ENCODE assay signal across 8 cellular contexts in genomic region chrX:13724878-13725277, GRCh38. TPM values are rescaled to one million over a fixed set of nuclear protein-coding genes. Genes with fewer than 3 reads are reported as not detected.
DNase-seq lines count a peak whose midpoint lies in the region; ATAC-seq and TF ChIP-seq lines count a peak whose summit lies in the region.
"Not testable (repeated sequence)": the region's sequence is repeated elsewhere in the genome, so short reads cannot be mapped to it uniquely, and the experiment has no call there.

No MANE protein-coding gene starts in this region.

- not testable (repeated sequence) for TF ChIP-seq CTCF in activated CD8-positive, alpha-beta T cell treated with anti-CD3 and anti-CD28 coated beads for 36 hours (IDR thresholded peaks at IDR 0.05)

- DNase-seq in CD4-positive, CD25-positive, alpha-beta regulatory T cell: peak; percentile 22 to 81 (median 68)
- DNase-seq in NCI-H187 treated with DMSO at 0.1 percent for 48 hours (lab: John Stamatoyannopoulos, UW) (peak; percentile 2), T-helper 22 cell (ENCODE audit: low read depth) (peak; percentile 36), mucosa of gallbladder (ENCODE audit: low spot score) (peak; percentile 55)
- DNase-seq in activated CD8-positive, alpha-beta T cell treated with anti-CD3 and anti-CD28 coated beads for 36 hours: peak; percentile 64
- DNase-seq in activated T-helper 1 cell treated with anti-CD3 and anti-CD28 coated beads, Interleukin-2, amount 50 U/mL, for 16 hours (ENCODE audit: low read depth in 1 of 2, low spot score in 1 of 2): peak; percentile 9 to 22
- DNase-seq in central memory CD8-positive, alpha-beta T cell (ENCODE audit: low spot score in 2 of 2): peak; percentile 16 to 59
- peak; percentile 18 to 20 for DNase-seq in stimulated activated CD4-positive, alpha-beta T cell treated with anti-CD3 and anti-CD28 coated beads, Interleukin-4, amount 100 ng/mL, for 48 hours (ENCODE audit: low read depth in 2 of 2)

- H3K4me1 Mint-ChIP-seq in CD4-positive, CD25-positive, alpha-beta regulatory T cell: peaks cover 16 to 72% (median 38%) of the 10 kb centered on the region in 4 donors
- peaks cover 55% of the 10 kb centered on the region for H3K4me1 Mint-ChIP-seq in activated CD8-positive, alpha-beta T cell treated with anti-CD3 and anti-CD28 coated beads for 36 hours (ENCODE audit: low read depth)
- peaks cover 62% of the 10 kb centered on the region for H3K4me1 Mint-ChIP-seq in central memory CD8-positive, alpha-beta T cell

- CTCF ChIA-PET in activated CD8-positive, alpha-beta T cell treated with anti-CD3 and anti-CD28 coated beads for 36 hours (lab: Charles Lee): not testable (repeated sequence)

- H3K4me1 ChIP-seq in CD4-positive, CD25-positive, alpha-beta regulatory T cell (ENCODE audit: control insufficient read depth, insufficient read depth, low read length, poor library complexity, severe bottlenecking): peaks cover 14% of the 10 kb centered on the region

- intact Hi-C loops in activated CD8-positive, alpha-beta T cell treated with anti-CD3 and anti-CD28 coated beads for 36 hours (cut with micrococcal nuclease): not testable (repeated sequence)

- H3K27ac ChIP-seq in CD4-positive, CD25-positive, alpha-beta regulatory T cell (ENCODE audit: insufficient read depth, low read length, poor library complexity, severe bottlenecking): peak overlapping the region; percentile 14

- peak overlapping the region; percentile 62 to 88 (median 72) for H3K4me3 Mint-ChIP-seq in CD4-positive, CD25-positive, alpha-beta regulatory T cell
- not testable (repeated sequence) for H3K4me3 Mint-ChIP-seq in activated CD8-positive, alpha-beta T cell treated with anti-CD3 and anti-CD28 coated beads for 36 hours
- H3K4me3 Mint-ChIP-seq in central memory CD8-positive, alpha-beta T cell: peak overlapping the region; percentile 71

- POLR2A ChIA-PET in activated CD8-positive, alpha-beta T cell treated with anti-CD3 and anti-CD28 coated beads for 36 hours (lab: Charles Lee): interaction anchor here (0.9 to 1.1 kb wide), 2 partner anchors 9 to 12 kb away, joined by 3 read pairs; partner anchors contain the start of genes OFD1 and TRAPPC2

- peak in 1 of 2 donors; percentile 37 for ATAC-seq in CD4-positive, CD25-positive, alpha-beta regulatory T cell (ENCODE audit: low read depth in 2 of 2)
- not testable (repeated sequence) for ATAC-seq in activated CD8-positive, alpha-beta T cell treated with anti-CD3 and anti-CD28 coated beads for 36 hours
- peak; percentile 79 for ATAC-seq in central memory CD8-positive, alpha-beta T cell (replicated peaks; ENCODE audit: extremely low read depth, poor library complexity, severe bottlenecking)

- not testable (repeated sequence) for H3K9me3 ChIP-seq in CD4-positive, CD25-positive, alpha-beta regulatory T cell (ENCODE audit: control insufficient read depth in 2 of 2, low read length in 2 of 2)

- H3K36me3 Mint-ChIP-seq in CD4-positive, CD25-positive, alpha-beta regulatory T cell: peaks cover 43% of the 10 kb centered on the region
- H3K36me3 Mint-ChIP-seq in activated CD8-positive, alpha-beta T cell treated with anti-CD3 and anti-CD28 coated beads for 36 hours (ENCODE audit: low read depth): peaks cover 70% of the 10 kb centered on the region
- peaks cover 13% of the 10 kb centered on the region for H3K36me3 Mint-ChIP-seq in central memory CD8-positive, alpha-beta T cell (ENCODE audit: insufficient read depth)

- H3K4me3 ChIP-seq in CD4-positive, CD25-positive, alpha-beta regulatory T cell (ENCODE audit: low read depth, low read length): not testable (repeated sequence)

- H3K27ac Mint-ChIP-seq in CD4-positive, CD25-positive, alpha-beta regulatory T cell: peak overlapping the region; percentile 47 to 88 (median 55)
- H3K27ac Mint-ChIP-seq in activated CD8-positive, alpha-beta T cell treated with anti-CD3 and anti-CD28 coated beads for 36 hours: peak overlapping the region; percentile 34
- H3K27ac Mint-ChIP-seq in central memory CD8-positive, alpha-beta T cell (ENCODE audit: low read depth): peak overlapping the region; percentile 91

- not testable (repeated sequence) for H3K27me3 Mint-ChIP-seq in CD4-positive, CD25-positive, alpha-beta regulatory T cell; activated CD8-positive, alpha-beta T cell treated with anti-CD3 and anti-CD28 coated beads for 36 hours; central memory CD8-positive, alpha-beta T cell

- not testable (repeated sequence) for H3K27me3 ChIP-seq in CD4-positive, CD25-positive, alpha-beta regulatory T cell (ENCODE audit: control insufficient read depth, insufficient read depth, low read length)

- H3K36me3 ChIP-seq in CD4-positive, CD25-positive, alpha-beta regulatory T cell (ENCODE audit: control insufficient read depth, insufficient read depth, low read length): not testable (repeated sequence)

- H3K9me3 Mint-ChIP-seq in CD4-positive, CD25-positive, alpha-beta regulatory T cell; activated CD8-positive, alpha-beta T cell treated with anti-CD3 and anti-CD28 coated beads for 36 hours; central memory CD8-positive, alpha-beta T cell: not testable (repeated sequence)

RNA-seq across cellular contexts. Expression of gene TRAPPC2, which starts 9.5 kb away (rescaled TPM):
- 31.3 TPM for total RNA-seq in CD4-positive, CD25-positive, alpha-beta regulatory T cell
- polyA plus RNA-seq in CD4-positive, CD25-positive, alpha-beta regulatory T cell: 10 to 100 TPM; 36.8 to 46.9 (median 41.1) TPM
- 10 to 100 TPM; 16.0 to 19.2 TPM for total RNA-seq in activated CD8-positive, alpha-beta T cell treated with anti-CD3 and anti-CD28 coated beads for 36 hours
- 25.1 TPM for total RNA-seq in mucosa of gallbladder

RNA-seq across cellular contexts. Expression of gene OFD1, which starts 9.7 kb away (rescaled TPM):
- 79.9 TPM for total RNA-seq in CD4-positive, CD25-positive, alpha-beta regulatory T cell
- 10 to 100 TPM; 26.9 to 36.3 (median 32.0) TPM for polyA plus RNA-seq in CD4-positive, CD25-positive, alpha-beta regulatory T cell
- 10 to 100 TPM; 32.4 to 34.5 TPM for total RNA-seq in activated CD8-positive, alpha-beta T cell treated with anti-CD3 and anti-CD28 coated beads for 36 hours
- 33.2 TPM for total RNA-seq in mucosa of gallbladder

RNA-seq across cellular contexts. Expression of gene RAB9A, which starts 36.0 kb away (rescaled TPM):
- 22.8 TPM for total RNA-seq in CD4-positive, CD25-positive, alpha-beta regulatory T cell
- polyA plus RNA-seq in CD4-positive, CD25-positive, alpha-beta regulatory T cell: 10 to 100 TPM; 23.1 to 33.4 (median 26.7) TPM
- 10 to 100 TPM; 30.8 to 31.7 TPM for total RNA-seq in activated CD8-positive, alpha-beta T cell treated with anti-CD3 and anti-CD28 coated beads for 36 hours
- 32.2 TPM for total RNA-seq in mucosa of gallbladder

Comparison
In these comparisons a context has a peak if more than half of its experiments do, and no peak if none do; other contexts are left out.
1. DNase-seq: peak in every context shown above with its lines; median percentile 68 in CD4-positive, CD25-positive, alpha-beta regulatory T cell; 64 in activated CD8-positive, alpha-beta T cell treated with anti-CD3 and anti-CD28 coated beads for 36 hours; 55 in mucosa of gallbladder; 38 in central memory CD8-positive, alpha-beta T cell; 36 in T-helper 22 cell; 19 in stimulated activated CD4-positive, alpha-beta T cell treated with anti-CD3 and anti-CD28 coated beads, Interleukin-4, amount 100 ng/mL, for 48 hours; 16 in activated T-helper 1 cell treated with anti-CD3 and anti-CD28 coated beads, Interleukin-2, amount 50 U/mL, for 16 hours; 2 in NCI-H187 treated with DMSO at 0.1 percent for 48 hours.
2. H3K27ac Mint-ChIP-seq: peak in every context shown above with its lines; median percentile 91 in central memory CD8-positive, alpha-beta T cell; 55 in CD4-positive, CD25-positive, alpha-beta regulatory T cell; 34 in activated CD8-positive, alpha-beta T cell treated with anti-CD3 and anti-CD28 coated beads for 36 hours.